In genomic region chr12:6567824-6568617, GRCh38 we compare ENCODE assay signal across 8 cellular contexts. TPM values are rescaled to one million over a fixed set of nuclear protein-coding genes. Genes with fewer than 3 reads are reported as not detected.
A peak's percentile ranks its signal among the peaks of the same experiment; 100 is the strongest.
DNase-seq lines count a peak whose midpoint lies in the region; ATAC-seq and TF ChIP-seq lines count a peak whose summit lies in the region.

TSS of gene NOP2 (minus strand) at chr12:6568291. CDS start at chr12:6567918, 373 bp downstream.

- intact Hi-C loops in left ventricle myocardium superior (cut with micrococcal nuclease) (no loop called here), psoas muscle (cut with DNase I) (loop anchor here in 1 of 2 donors (5.0 kb wide), 1 partner anchor 39 kb away; the partner anchor contains the start of gene CHD4)

- 0% methylated on average over 65 to 71 of the region's 71 CpGs for WGBS in psoas muscle, 3 donors
- under 1% methylated on average over 71 of the region's 71 CpGs for WGBS in urinary bladder

- H3K27ac ChIP-seq in psoas muscle: peak within 1 kb of the TSS; percentile 87
- H3K27ac ChIP-seq in urinary bladder (ENCODE audit: low read depth): peak within 1 kb of the TSS; percentile 93

- H3K36me3 ChIP-seq in psoas muscle (ENCODE audit: insufficient read depth in 1 of 2, low read depth in 1 of 2): peaks cover 23 to 76% of the 10 kb centered on the region in 2 donors
- peaks cover 4% of the 10 kb centered on the region for H3K36me3 ChIP-seq in urinary bladder (ENCODE audit: insufficient read depth)

- DNase-seq in NCI-H187 (lab: John Stamatoyannopoulos, UW) (peak; percentile 66), T-helper 2 cell (peak; percentile 72 to 87 (median 82)), amniotic stem cell (lab: John Stamatoyannopoulos, UW) (peak; percentile 90), left ventricle myocardium superior (peak; percentile 95), psoas muscle (peak; percentile 94 to 97)

- H3K4me1 ChIP-seq in psoas muscle (peaks cover 9% of the 10 kb centered on the region), urinary bladder (ENCODE audit: insufficient read depth) (peaks cover 3% of the 10 kb centered on the region)

- H3K27me3 ChIP-seq in psoas muscle (ENCODE audit: insufficient read depth in 3 of 3, low read length in 2 of 3): no peaks in the 10 kb centered on the region

- TF ChIP-seq CTCF in GM12875 (IDR thresholded peaks at IDR 0.05; ENCODE audit: borderline replicate concordance, insufficient read depth, low read depth, low read length) (0 out of 2 replicates have a peak, but pooled peaks have one; percentile 4), psoas muscle (IDR thresholded peaks at IDR 0.05) (no peak)

- H3K9me3 ChIP-seq in psoas muscle: no peaks in the 10 kb centered on the region

- peak; percentile 79 for ATAC-seq in HG02852 (IDR thresholded peaks at IDR 0.05; ENCODE audit: unreplicated experiment)
- peak; percentile 97 for ATAC-seq in left ventricle myocardium superior
- peak; percentile 93 to 97 (median 94) for ATAC-seq in psoas muscle

- H3K4me3 ChIP-seq in GM12875 (ENCODE audit: low read depth, low read length) (peak within 1 kb of the TSS; percentile 97), psoas muscle (peak within 1 kb of the TSS; percentile 79), urinary bladder (ENCODE audit: low read depth, low read length) (peak within 1 kb of the TSS; percentile 62)

RNA-seq across cellular contexts. Expression of gene NOP2, which starts in this region (rescaled TPM):
- 16.1 TPM for total RNA-seq in left ventricle myocardium superior
- total RNA-seq in psoas muscle: 10 to 100 TPM; 29.8 to 62.2 (median 52.9) TPM
- 10 to 100 TPM; 44.1 to 67.0 (median 66.4) TPM for polyA plus RNA-seq in psoas muscle
- 9.0 TPM for total RNA-seq in urinary bladder
- 18.7 TPM for polyA plus RNA-seq in urinary bladder

Comparison
In these comparisons a context has a peak if more than half of its experiments do, and no peak if none do; other contexts are left out.
1. Peak in every context shown above with its lines: DNase-seq, ATAC-seq, H3K4me3 ChIP-seq and H3K27ac ChIP-seq.